ENCODE assay signal across 12 cellular contexts in genomic region chrX:55041514-55041913, GRCh38. TPM values are rescaled to one million over a fixed set of nuclear protein-coding genes. Genes with fewer than 3 reads are reported as not detected.
"Had no signal": no experiment of that assay in that cellular context is flagged by ENCODE, and none has a peak within 500 bp of the region (broad histone marks: within the 10 kb centered on the region; RNA-seq: fewer than 3 reads in every experiment).

No MANE protein-coding gene starts in this region.

- H3K4me1 ChIP-seq: HAP-1 had no signal

- H3K27ac ChIP-seq: GM23248 had no signal

- H3K36me3 ChIP-seq: HAP-1 had no signal

- DNase-seq: GM23248, GOT3, H7, H9, HCEC 1CT, HFFc6 had no signal

- ATAC-seq: GM23338, HCT116 had no signal

- FAIRE-seq: H1, H54 had no signal

- H3K9ac ChIP-seq: GM23248 had no signal

- H3K9me3 ChIP-seq: HAP-1 had no signal

- H3K4me3 ChIP-seq: GM23248, GM23338, HAP-1 had no signal

RNA-seq across cellular contexts. Expression of gene ALAS2, which starts 10.7 kb away (rescaled TPM):
- total RNA-seq: GM23248, GM23338, H4, H7, H9, HFFc6 had no signal
- polyA plus RNA-seq: GM23248 had no signal

RNA-seq across cellular contexts. Expression of gene PAGE2B, which starts 33.3 kb away (rescaled TPM):
- total RNA-seq: GM23248, GM23338, H1, H4, H7, H9, HFFc6 had no signal
- polyA plus RNA-seq: GM23248, GM23338, H1 had no signal

RNA-seq across cellular contexts. Expression of gene PAGE2, which starts 47.3 kb away (rescaled TPM):
- total RNA-seq: GM23248, GM23338, H1, H7, H9 had no signal
- polyA plus RNA-seq: GM23248, GM23338, H1 had no signal

RNA-seq across cellular contexts. Expression of gene PFKFB1, which starts 47.5 kb away (rescaled TPM):
- total RNA-seq: GM23248, GM23338, H4, HFFc6 had no signal
- polyA plus RNA-seq: GM23248, GM23338 had no signal
